In the genomic region with DNA sequence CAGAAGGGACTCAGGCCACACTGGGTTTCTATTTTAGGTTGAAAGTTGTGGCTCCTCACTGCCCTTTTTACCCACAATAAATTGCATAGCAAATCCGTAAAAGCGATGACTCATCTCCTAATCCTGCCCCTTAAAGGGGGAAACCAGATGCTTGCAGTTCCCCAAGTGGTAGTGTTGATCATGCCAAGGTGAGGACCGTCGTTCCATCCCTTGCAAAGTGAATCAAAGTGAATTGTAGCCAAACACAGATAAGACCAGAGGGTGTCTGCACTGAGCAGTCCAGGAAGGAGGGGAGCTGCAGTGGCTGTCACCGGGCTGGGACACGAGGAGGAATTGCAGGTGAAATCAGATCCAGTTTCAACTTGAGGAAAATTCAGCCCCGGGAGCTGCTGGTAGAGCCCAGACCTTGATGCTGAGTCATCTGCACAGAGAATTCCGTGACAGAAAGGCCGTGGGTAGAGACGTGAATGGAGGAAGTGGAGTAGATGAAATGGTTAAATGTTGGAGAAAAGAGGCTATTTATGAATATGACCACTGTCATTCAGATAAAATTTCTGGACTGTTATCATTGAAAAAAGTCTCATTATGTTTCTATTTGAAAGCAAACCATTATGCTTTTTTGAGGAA, we compare ENCODE assay signal across 9 cellular contexts. TPM values are rescaled to one million over a fixed set of nuclear protein-coding genes. Genes with fewer than 3 reads are reported as not detected.
DNase-seq lines count a peak whose midpoint lies in the region; ATAC-seq and TF ChIP-seq lines count a peak whose summit lies in the region.
"Had no signal": no experiment of that assay in that cellular context is flagged by ENCODE, and none has a peak within 500 bp of the region (broad histone marks: within the 10 kb centered on the region; RNA-seq: fewer than 3 reads in every experiment).

No MANE protein-coding gene starts in this region.

- no peak overlapping the region for H3K27ac ChIP-seq in CD8-positive, alpha-beta memory T cell (ENCODE audit: low read depth, low read length)
- no peak overlapping the region for H3K27ac ChIP-seq in naive thymus-derived CD4-positive, alpha-beta T cell (ENCODE audit: low read depth, low read length)

- ATAC-seq in HG03460 (IDR thresholded peaks at IDR 0.05; ENCODE audit: unreplicated experiment) = peak; percentile 81
- no peak for ATAC-seq in left colon
- no peak for ATAC-seq in naive thymus-derived CD4-positive, alpha-beta T cell

- H3K27me3 Mint-ChIP-seq in T-helper 2 cell treated with Interferon-gamma antibody and Interleukin-4, amounts not matched to agents 5 μg/mL and 100 μg/mL, for 36 hours (ENCODE audit: low read depth) = no peaks in the 10 kb centered on the region
- H3K27me3 Mint-ChIP-seq in osteocyte (ENCODE audit: unreplicated experiment) = no peaks in the 10 kb centered on the region
- H3K27me3 Mint-ChIP-seq in CD8-positive, alpha-beta memory T cell = no peaks in the 10 kb centered on the region
- H3K27me3 Mint-ChIP-seq in naive thymus-derived CD4-positive, alpha-beta T cell = no peaks in the 10 kb centered on the region
- H3K27me3 Mint-ChIP-seq: CD4-positive, CD25-positive, alpha-beta regulatory T cell had no signal

- POLR2A ChIA-PET in CD8-positive, alpha-beta memory T cell (lab: Charles Lee) = interaction anchor here (0.6 kb wide), 1 partner anchor 353 kb away, joined by 3 read pairs; no protein-coding TSS in a partner anchor
- POLR2A ChIA-PET in naive thymus-derived CD4-positive, alpha-beta T cell (lab: Charles Lee) = no interaction called here

- peaks cover 23% of the 10 kb centered on the region for H3K36me3 Mint-ChIP-seq in T-helper 2 cell treated with Interferon-gamma antibody and Interleukin-4, amounts not matched to agents 5 μg/mL and 100 μg/mL, for 36 hours (ENCODE audit: low read depth)
- H3K36me3 Mint-ChIP-seq in osteocyte (ENCODE audit: unreplicated experiment) = peaks cover 23% of the 10 kb centered on the region
- H3K36me3 Mint-ChIP-seq in CD8-positive, alpha-beta memory T cell = peaks cover 3 to 79% (median 13%) of the 10 kb centered on the region in 3 donors
- peaks cover 0 to 35% (median 12%) of the 10 kb centered on the region in 5 donors for H3K36me3 Mint-ChIP-seq in naive thymus-derived CD4-positive, alpha-beta T cell

- H3K9me3 Mint-ChIP-seq in T-helper 2 cell treated with Interferon-gamma antibody and Interleukin-4, amounts not matched to agents 5 μg/mL and 100 μg/mL, for 36 hours = no peaks in the 10 kb centered on the region
- H3K9me3 Mint-ChIP-seq in osteocyte (ENCODE audit: unreplicated experiment) = no peaks in the 10 kb centered on the region
- no peaks in the 10 kb centered on the region for H3K9me3 Mint-ChIP-seq in CD8-positive, alpha-beta memory T cell
- H3K9me3 Mint-ChIP-seq in naive thymus-derived CD4-positive, alpha-beta T cell = no peaks in the 10 kb centered on the region
- H3K9me3 Mint-ChIP-seq: CD4-positive, CD25-positive, alpha-beta regulatory T cell had no signal

- CTCF ChIA-PET in CD8-positive, alpha-beta memory T cell (lab: Charles Lee) = no interaction called here
- CTCF ChIA-PET in naive thymus-derived CD4-positive, alpha-beta T cell (lab: Charles Lee) = no interaction called here

- peaks cover 29% of the 10 kb centered on the region for H3K36me3 ChIP-seq in CD8-positive, alpha-beta memory T cell (ENCODE audit: insufficient read depth, low read length)
- peaks cover 2 to 74% (median 11%) of the 10 kb centered on the region in 3 experiments for H3K36me3 ChIP-seq in naive thymus-derived CD4-positive, alpha-beta T cell (ENCODE audit: control insufficient read depth in 2 of 3, insufficient read depth in 3 of 3, low read length in 3 of 3)

- H3K9me3 ChIP-seq in CD8-positive, alpha-beta memory T cell (ENCODE audit: low read length) = no peaks in the 10 kb centered on the region
- no peaks in the 10 kb centered on the region for H3K9me3 ChIP-seq in naive thymus-derived CD4-positive, alpha-beta T cell (ENCODE audit: control insufficient read depth in 2 of 3, low read length in 3 of 3)

- peak overlapping the region; percentile 15 for H3K27ac Mint-ChIP-seq in T-helper 2 cell treated with Interferon-gamma antibody and Interleukin-4, amounts not matched to agents 5 μg/mL and 100 μg/mL, for 36 hours
- H3K27ac Mint-ChIP-seq in osteocyte (ENCODE audit: unreplicated experiment) = peak overlapping the region; percentile 84
- no peak overlapping the region for H3K27ac Mint-ChIP-seq in CD8-positive, alpha-beta memory T cell
- H3K27ac Mint-ChIP-seq in naive thymus-derived CD4-positive, alpha-beta T cell = peak overlapping the region in 1 of 9 donors; percentile 3
- H3K27ac Mint-ChIP-seq: CD4-positive, CD25-positive, alpha-beta regulatory T cell had no signal

- no peak overlapping the region for H3K4me3 Mint-ChIP-seq in T-helper 2 cell treated with Interferon-gamma antibody and Interleukin-4, amounts not matched to agents 5 μg/mL and 100 μg/mL, for 36 hours
- H3K4me3 Mint-ChIP-seq in osteocyte (ENCODE audit: unreplicated experiment) = peak overlapping the region; percentile 49
- no peak overlapping the region for H3K4me3 Mint-ChIP-seq in CD8-positive, alpha-beta memory T cell
- H3K4me3 Mint-ChIP-seq in naive thymus-derived CD4-positive, alpha-beta T cell = no peak overlapping the region
- H3K4me3 Mint-ChIP-seq: CD4-positive, CD25-positive, alpha-beta regulatory T cell had no signal

- no peaks in the 10 kb centered on the region for H3K4me1 ChIP-seq in CD8-positive, alpha-beta memory T cell (ENCODE audit: insufficient read depth, low read length)
- no peaks in the 10 kb centered on the region for H3K4me1 ChIP-seq in naive thymus-derived CD4-positive, alpha-beta T cell (ENCODE audit: control insufficient read depth in 2 of 2, insufficient read depth in 2 of 2, low read length in 2 of 2)

- DNase-seq in T-helper 2 cell treated with Interferon-gamma antibody and Interleukin-4, amounts not matched to agents 5 μg/mL and 100 μg/mL, for 36 hours (ENCODE audit: low spot score) = no peak
- DNase-seq in T-helper 2 cell (no peak), amniotic epithelial cell (ENCODE audit: low read depth) (peak; percentile 73), osteocyte (ENCODE audit: extremely low spot score, unreplicated experiment) (no peak), left colon (no peak)
- DNase-seq in CD8-positive, alpha-beta memory T cell = no peak
- DNase-seq in naive thymus-derived CD4-positive, alpha-beta T cell = no peak
- DNase-seq: CD4-positive, CD25-positive, alpha-beta regulatory T cell had no signal

- intact Hi-C loops in left colon (cut with DNase I, micrococcal nuclease) = no loop called here
- intact Hi-C loops in naive thymus-derived CD4-positive, alpha-beta T cell (cut with micrococcal nuclease) = no loop called here

- H3K4me1 Mint-ChIP-seq in T-helper 2 cell treated with Interferon-gamma antibody and Interleukin-4, amounts not matched to agents 5 μg/mL and 100 μg/mL, for 36 hours (ENCODE audit: low read depth) = no peaks in the 10 kb centered on the region
- peaks cover 25% of the 10 kb centered on the region for H3K4me1 Mint-ChIP-seq in osteocyte (ENCODE audit: unreplicated experiment)
- peaks cover 0 to 2% (median 0%) of the 10 kb centered on the region in 3 donors for H3K4me1 Mint-ChIP-seq in CD8-positive, alpha-beta memory T cell
- H3K4me1 Mint-ChIP-seq in naive thymus-derived CD4-positive, alpha-beta T cell = peaks cover 0 to 2% (median 0%) of the 10 kb centered on the region in 7 donors

- no peak for TF ChIP-seq CTCF in osteocyte (IDR thresholded peaks at IDR 0.05)

- H3K27me3 ChIP-seq in CD8-positive, alpha-beta memory T cell (ENCODE audit: insufficient read depth, low read length, poor library complexity, severe bottlenecking) = no peaks in the 10 kb centered on the region
- H3K27me3 ChIP-seq in naive thymus-derived CD4-positive, alpha-beta T cell (ENCODE audit: control insufficient read depth in 2 of 2, insufficient read depth in 2 of 2, low read length in 2 of 2) = no peaks in the 10 kb centered on the region

- no peak overlapping the region for H3K4me3 ChIP-seq in CD8-positive, alpha-beta memory T cell (ENCODE audit: low read length)
- H3K4me3 ChIP-seq in naive thymus-derived CD4-positive, alpha-beta T cell (ENCODE audit: low read length) = no peak overlapping the region

RNA-seq across cellular contexts. Expression of a gene that starts 44.2 kb away (rescaled TPM):
- total RNA-seq in osteocyte = 1.7 and 2.9 TPM in 2 replicates
- total RNA-seq in CD8-positive, alpha-beta memory T cell = under 1 TPM in 1 of 2 experiments, not detected in 1; 0.29 TPM
- not detected for polyA plus RNA-seq in CD8-positive, alpha-beta memory T cell
- total RNA-seq in left colon = 1 to 10 TPM in 1 of 2 donors, under 1 TPM in 1; 0.76 to 1.6 TPM
- total RNA-seq in naive thymus-derived CD4-positive, alpha-beta T cell = 1 to 10 TPM in 2 of 5 experiments, not detected in 3; 1.1 to 9.3 TPM
- not detected for polyA plus RNA-seq in naive thymus-derived CD4-positive, alpha-beta T cell
- total RNA-seq: CD4-positive, CD25-positive, alpha-beta regulatory T cell had no signal

Comparison
In these comparisons a context has a peak if more than half of its experiments do, and no peak if none do; other contexts are left out.
1. H3K27ac Mint-ChIP-seq: peak in T-helper 2 cell treated with Interferon-gamma antibody and Interleukin-4, amounts not matched to agents 5 μg/mL and 100 μg/mL, for 36 hours (single experiment) and osteocyte (single experiment); none in CD8-positive, alpha-beta memory T cell (0 of 8).